Comparison of ENCODE assay signal across 22 cellular contexts in genomic region chr19:15935167-15935702, GRCh38. TPM values are rescaled to one million over a fixed set of nuclear protein-coding genes. Genes with fewer than 3 reads are reported as not detected.
DNase-seq lines count a peak whose midpoint lies in the region; TF ChIP-seq lines count a peak whose summit lies in the region.
"Had no signal": no experiment of that assay in that cellular context is flagged by ENCODE, and none has a peak within 500 bp of the region (broad histone marks: within the 10 kb centered on the region; RNA-seq: fewer than 3 reads in every experiment).

No MANE protein-coding gene starts in this region.

- H3K27ac ChIP-seq in epithelial cell of prostate (peak overlapping the region; percentile 82), prostate gland (peak overlapping the region; percentile 59 to 84)
- H3K27ac ChIP-seq: 22Rv1, hepatocyte had no signal

- no peaks in the 10 kb centered on the region for H3K9me3 ChIP-seq in prostate gland
- H3K9me3 ChIP-seq: Peyer's patch had no signal

- no peak for TF ChIP-seq POLR2A in prostate gland (IDR thresholded peaks at IDR 0.05)

- H3K4me1 ChIP-seq in prostate gland (replicated peaks), result no peaks in the 10 kb centered on the region

- H3K4me3 ChIP-seq in prostate gland, result no peak overlapping the region
- H3K4me3 ChIP-seq: hepatocyte, skin epidermis had no signal

- no peaks in the 10 kb centered on the region for H3K27me3 ChIP-seq in prostate gland (replicated peaks; ENCODE audit: insufficient read depth)
- H3K27me3 ChIP-seq: hepatocyte, Peyer's patch had no signal

- intact Hi-C loops in prostate gland (cut with DNase I), result no loop called here

- H3K36me3 ChIP-seq in prostate gland, result no peaks in the 10 kb centered on the region
- H3K36me3 ChIP-seq: Peyer's patch had no signal

- TF ChIP-seq CTCF in prostate gland (IDR thresholded peaks at IDR 0.05), result no peak

- 48% methylated on average over 3 of the region's 3 CpGs for WGBS in prostate gland

- peak; percentile 23 for DNase-seq in DMS 273 (lab: John Stamatoyannopoulos, UW; ENCODE audit: unreplicated experiment)
- no peak for DNase-seq in DMS 273 treated with DMSO at 0.1 percent for 48 hours (lab: John Stamatoyannopoulos, UW)
- DNase-seq in OCI-M1 (lab: John Stamatoyannopoulos, UW), result peak; percentile 1
- no peak for DNase-seq in epithelial cell of prostate (ENCODE audit: low read depth, low spot score)
- no peak for DNase-seq in prostate gland (ENCODE audit: low spot score)
- no peak for DNase-seq in superior temporal gyrus (ENCODE audit: extremely low spot score)
- no peak for DNase-seq in NCI-H2107 treated with DMSO at 0.1 percent for 48 hours (lab: John Stamatoyannopoulos, UW; ENCODE audit: unreplicated experiment)
- DNase-seq in germinal center (ENCODE audit: low spot score), result no peak
- DNase-seq: HFFc6; MV-4-11; NCI-H2081 treated with DMSO at 0.1 percent for 48 hours; stimulated activated CD4-positive, alpha-beta T cell treated with anti-CD3 and anti-CD28 coated beads, Interleukin-4, amount 100 ng/mL, for 4 hours; trophoblast cell had no signal

RNA-seq across cellular contexts. Expression of gene CYP4F11, which starts 0.9 kb away (rescaled TPM):
- total RNA-seq in prostate gland, result 10 to 100 TPM; 12.7 to 20.8 TPM
- total RNA-seq: activated naive CD4-positive, alpha-beta T cell treated with anti-CD3 and anti-CD28 coated beads, Interleukin-2, amount 50 U/mL, for 72 hours; hepatocyte; HFFc6; myocyte; osteocyte; T-helper 1 cell treated with Interleukin-12 subunit alpha and Interleukin-12 subunit beta and Interleukin-4 antibody, amounts not matched to agents 30 ng/mL and 1 ng/mL, for 36 hours had no signal

RNA-seq across cellular contexts. Expression of gene OR10H4, which starts 13.6 kb away (rescaled TPM):
- not detected for total RNA-seq in prostate gland
- total RNA-seq: activated naive CD4-positive, alpha-beta T cell treated with anti-CD3 and anti-CD28 coated beads, Interleukin-2, amount 50 U/mL, for 72 hours; bronchial epithelial cell; hepatocyte; HFFc6; myocyte; osteocyte; Peyer's patch; T-helper 1 cell treated with Interleukin-12 subunit alpha and Interleukin-12 subunit beta and Interleukin-4 antibody, amounts not matched to agents 30 ng/mL and 1 ng/mL, for 36 hours had no signal

RNA-seq across cellular contexts. Expression of gene CYP4F2, which starts 37.4 kb away (rescaled TPM):
- 10 to 100 TPM; 16.4 to 22.5 TPM for total RNA-seq in prostate gland
- total RNA-seq: hepatocyte; HFFc6; myocyte; osteocyte; T-helper 1 cell treated with Interleukin-12 subunit alpha and Interleukin-12 subunit beta and Interleukin-4 antibody, amounts not matched to agents 30 ng/mL and 1 ng/mL, for 36 hours had no signal

Comparison
In these comparisons a context has a peak if more than half of its experiments do, and no peak if none do; other contexts are left out.
1. DNase-seq: peak in DMS 273 (single experiment) and OCI-M1 (single experiment); none in DMS 273 treated with DMSO at 0.1 percent for 48 hours (single experiment), epithelial cell of prostate (single experiment), prostate gland (single experiment), superior temporal gyrus (single experiment), NCI-H2107 treated with DMSO at 0.1 percent for 48 hours (single experiment) and germinal center (single experiment).